In genomic region chr12:65891219-65891618, GRCh38 we compare ENCODE assay signal across 1 cellular context.
TF ChIP-seq lines count a peak whose summit lies in the region.

No MANE protein-coding gene starts in this region.

TF ChIP-seq in IMR-90, 13 proteins besides CTCF, POLR2A, EP300 and RAD21:
- no peak for TF ChIP-seq CEBPB (IDR thresholded peaks at IDR 0.05; ENCODE audit: low read depth, low read length)
- no peak for TF ChIP-seq FOS (IDR thresholded peaks at IDR 0.05; ENCODE audit: low read depth, low read length)
- TF ChIP-seq NFE2L2 (IDR thresholded peaks at IDR 0.05; ENCODE audit: low read depth, low read length), result no peak
- TF ChIP-seq MAZ (IDR thresholded peaks at IDR 0.05; ENCODE audit: borderline replicate concordance, low read depth, low read length), result no peak
- TF ChIP-seq MAFK (IDR thresholded peaks at IDR 0.05; ENCODE audit: low read depth, low read length), result no peak
- TF ChIP-seq ELK1 (IDR thresholded peaks at IDR 0.05; ENCODE audit: borderline replicate concordance, low read depth, low read length), result no peak
- no peak for TF ChIP-seq CHD1 (IDR thresholded peaks at IDR 0.05; ENCODE audit: low read depth, low read length)
- no peak for TF ChIP-seq MXI1 (IDR thresholded peaks at IDR 0.05; ENCODE audit: borderline replicate concordance, low read depth, low read length)
- no peak for TF ChIP-seq RCOR1 (IDR thresholded peaks at IDR 0.05; ENCODE audit: insufficient replicate concordance, low read length)
- no peak for TF ChIP-seq BHLHE40 (IDR thresholded peaks at IDR 0.05; ENCODE audit: low read depth, low read length)
- TF ChIP-seq, protein P1, sequence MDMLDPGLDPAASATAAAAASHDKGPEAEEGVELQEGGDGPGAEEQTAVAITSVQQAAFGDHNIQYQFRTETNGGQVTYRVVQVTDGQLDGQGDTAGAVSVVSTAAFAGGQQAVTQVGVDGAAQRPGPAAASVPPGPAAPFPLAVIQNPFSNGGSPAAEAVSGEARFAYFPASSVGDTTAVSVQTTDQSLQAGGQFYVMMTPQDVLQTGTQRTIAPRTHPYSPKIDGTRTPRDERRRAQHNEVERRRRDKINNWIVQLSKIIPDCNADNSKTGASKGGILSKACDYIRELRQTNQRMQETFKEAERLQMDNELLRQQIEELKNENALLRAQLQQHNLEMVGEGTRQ (IDR thresholded peaks at IDR 0.05; ENCODE audit: low read depth, low read length), result no peak
- TF ChIP-seq SMC3 (IDR thresholded peaks at IDR 0.05; ENCODE audit: low read depth, low read length), result no peak
- TF ChIP-seq RFX5 (IDR thresholded peaks at IDR 0.05; ENCODE audit: low read depth, low read length), result no peak
